In genomic region chr13:27350825-27351224, GRCh38 we compare ENCODE assay signal across 8 cellular contexts.
DNase-seq lines count a peak whose midpoint lies in the region; ATAC-seq, FAIRE-seq and TF ChIP-seq lines count a peak whose summit lies in the region.
"Not testable (repeated sequence)": the region's sequence is repeated elsewhere in the genome, so short reads cannot be mapped to it uniquely, and the experiment has no call there.

No MANE protein-coding gene starts in this region.

- not testable (repeated sequence) for H4K5ac ChIP-seq in IMR-90 (ENCODE audit: low read depth, low read length)

- H3K14ac ChIP-seq in IMR-90 (replicated peaks; ENCODE audit: low read depth, low read length); mesenchymal stem cell (ENCODE audit: low read length in 2 of 2): not testable (repeated sequence)
- H3K14ac ChIP-seq in neuronal stem cell (ENCODE audit: low read length) = peak overlapping the region; percentile 59

- H2BK120ac ChIP-seq in IMR-90 (ENCODE audit: low read depth, low read length); mesenchymal stem cell (ENCODE audit: low read depth, low read length); neuronal stem cell (ENCODE audit: low read depth, low read length): not testable (repeated sequence)

- not testable (repeated sequence) for TF ChIP-seq EP300 in A549 (IDR thresholded peaks at IDR 0.05); K562 (IDR thresholded peaks at IDR 0.05; ENCODE audit: low read length); HepG2 (IDR thresholded peaks at IDR 0.05; ENCODE audit: low read depth in 2 of 2, low read length in 2 of 2); HepG2 (CRISPR knock-in tag; IDR thresholded peaks at IDR 0.05; ENCODE audit: borderline replicate concordance)

- H2BK20ac ChIP-seq in IMR-90 (ENCODE audit: low read depth, low read length) = not testable (repeated sequence)

- not testable (repeated sequence) for BruUV-seq in IMR-90 (replicated peaks; lab: Mats Ljungman, UMichigan); Panc1 (replicated peaks; lab: Mats Ljungman, UMichigan); K562 (replicated peaks; lab: Mats Ljungman, UMichigan); HepG2 (replicated peaks; lab: Mats Ljungman, UMichigan)

- 52% methylated on average over 6 of the region's 6 CpGs for WGBS in A549 (ENCODE audit: missing lambda C conversion rate)
- WGBS in IMR-90 (ENCODE audit: extremely low coverage in 2 of 2, insufficient read length in 1 of 2), 2 experiments = no CpG with 5 or more reads among the region's 6 CpGs
- 19% methylated on average over 6 of the region's 6 CpGs for WGBS in K562 (ENCODE audit: insufficient coverage, low coverage, missing lambda C conversion rate)
- WGBS in HepG2 (ENCODE audit: low lambda C conversion rate) = 64% methylated on average over 6 of the region's 6 CpGs
- 98% methylated on average over 5 of the region's 6 CpGs for whole genome bisulfite sequencing in mesenchymal stem cell
- no CpG with 5 or more reads among the region's 6 CpGs for WGBS in neuronal stem cell (ENCODE audit: extremely low coverage in 2 of 2, insufficient read length in 2 of 2, insufficient replicate concordance in 1 of 2), 2 donors

- H3K79me2 ChIP-seq in K562 (ENCODE audit: control insufficient read depth, insufficient read depth, low read length); HepG2 (ENCODE audit: insufficient read depth, low read length): not testable (repeated sequence)

- TF ChIP-seq CTCF in A549 (IDR thresholded peaks at IDR 0.05); IMR-90 (conservative IDR thresholded peaks at IDR 0.05; ENCODE audit: low read depth, low read length); Panc1 (IDR thresholded peaks at IDR 0.05); WTC11 (IDR thresholded peaks at IDR 0.05); K562 (IDR thresholded peaks at IDR 0.05 in 2 of 3, conservative IDR thresholded peaks at IDR 0.05 in 1 of 3; ENCODE audit: insufficient read depth in 2 of 3, low read depth in 1 of 3, low read length in 3 of 3); HepG2 (CRISPR knock-in tag; IDR thresholded peaks at IDR 0.05): not testable (repeated sequence)

- H2BK12ac ChIP-seq in mesenchymal stem cell (ENCODE audit: low read length in 2 of 2) = peak overlapping the region; percentile 19 to 39
- H2BK12ac ChIP-seq in neuronal stem cell (ENCODE audit: low read length) = not testable (repeated sequence)

- not testable (repeated sequence) for FAIRE-seq in A549 (lab: Jason Lieb, UNC); K562 (lab: Jason Lieb, UNC); HepG2 (lab: Jason Lieb, UNC)

- peaks cover 12% of the 10 kb centered on the region for H3K4me1 Mint-ChIP-seq in WTC11

- not testable (repeated sequence) for H3K9ac ChIP-seq in IMR-90 (ENCODE audit: low read depth, low read length); K562 (ENCODE audit: insufficient read depth in 1 of 2, low read depth in 2 of 2, low read length in 2 of 2); HepG2 (ENCODE audit: insufficient read depth, low read depth, low read length); mesenchymal stem cell (ENCODE audit: low read length); neuronal stem cell (ENCODE audit: low read depth, low read length, poor library complexity)

- H3K27ac Mint-ChIP-seq in WTC11 = not testable (repeated sequence)

- H3K27ac ChIP-seq in A549; IMR-90 (ENCODE audit: insufficient read depth, low read length); K562 (ENCODE audit: extremely low read depth, low read depth, low read length); HepG2 (ENCODE audit: extremely low read length, insufficient read depth, low read length); mesenchymal stem cell (ENCODE audit: low read length, poor library complexity, severe bottlenecking); neuronal stem cell (replicated peaks; ENCODE audit: low read length): not testable (repeated sequence)
- H3K27ac ChIP-seq in Panc1 (ENCODE audit: low read length) = peak overlapping the region; percentile 35; the same call in 1 of the 2 replicates

- intact Hi-C loops in IMR-90 (cut with micrococcal nuclease) (loop anchor here (10.0 kb wide), 1 partner anchor 276 kb away; no protein-coding TSS in a partner anchor), Panc1 (cut with micrococcal nuclease; ENCODE audit: unreplicated experiment) (loop anchor here (5.0 kb wide), 2 partner anchors 74 to 179 kb away; partner anchors contain the start of gene USP12)
- intact Hi-C loops in K562 (cut with micrococcal nuclease); HepG2 (cut with micrococcal nuclease; ENCODE audit: unreplicated experiment): not testable (repeated sequence)

- H2AFZ ChIP-seq in IMR-90 (replicated peaks; ENCODE audit: low read length, poor library complexity); K562 (ENCODE audit: low read depth, low read length); HepG2 (ENCODE audit: low read length); mesenchymal stem cell (ENCODE audit: low read depth, low read length); neuronal stem cell (ENCODE audit: low read length): not testable (repeated sequence)

- not testable (repeated sequence) for H3K56ac ChIP-seq in IMR-90 (ENCODE audit: extremely low read depth, insufficient read depth, low read length)

- ATAC-seq in A549; IMR-90 (ENCODE audit: low read depth); Panc1; WTC11; K562; HepG2: not testable (repeated sequence)

- not testable (repeated sequence) for H2BK5ac ChIP-seq in IMR-90 (ENCODE audit: low read depth, low read length, poor library complexity, severe bottlenecking); mesenchymal stem cell (ENCODE audit: low read depth, low read length, poor library complexity, severe bottlenecking); neuronal stem cell (ENCODE audit: low read length)

- dilution Hi-C loops in IMR-90 (cut with HindIII; ENCODE audit: low sequenced_read_pairs, unreplicated experiment) = not testable (repeated sequence)

- not testable (repeated sequence) for H3K27me3 Mint-ChIP-seq in WTC11 (ENCODE audit: low read depth)

- POLR2A ChIA-PET in A549 (lab: Yijun Ruan, JAX); IMR-90 (lab: Charles Lee; ENCODE audit: unreplicated experiment); Panc1 (lab: Charles Lee); WTC11 (lab: Charles Lee); HepG2 (lab: Yijun Ruan, JAX): not testable (repeated sequence)
- POLR2A ChIA-PET in K562 (lab: Yijun Ruan, JAX) = interaction anchor here (0.6 kb wide), 1 partner anchor 191 kb away, joined by 3 read pairs; no protein-coding TSS in a partner anchor

- H2AK5ac ChIP-seq in IMR-90 (ENCODE audit: low read depth, low read length) = peak overlapping the region; percentile 72; the same call in 1 of the 2 replicates
- not testable (repeated sequence) for H2AK5ac ChIP-seq in mesenchymal stem cell (ENCODE audit: low read length, severe bottlenecking); neuronal stem cell (ENCODE audit: low read depth, low read length)

- not testable (repeated sequence) for H3K36me3 Mint-ChIP-seq in WTC11

- H4K8ac ChIP-seq in IMR-90 (ENCODE audit: low read depth in 2 of 2, low read length in 2 of 2) = peak overlapping the region in 1 of 2 experiments; percentile 80; a peak in 1 of 4 replicates
- H4K8ac ChIP-seq in mesenchymal stem cell (ENCODE audit: low read length); neuronal stem cell (ENCODE audit: low read depth, low read length): not testable (repeated sequence)

- H3K4me1 ChIP-seq in A549; K562 (replicated peaks in 1 of 2; ENCODE audit: control insufficient read depth in 2 of 2, insufficient read depth in 2 of 2, low read length in 2 of 2); mesenchymal stem cell (ENCODE audit: control insufficient read depth, insufficient read depth, low read depth, low read length); neuronal stem cell (ENCODE audit: control insufficient read depth in 2 of 2, insufficient read depth in 1 of 2, low read depth in 1 of 2, low read length in 2 of 2): not testable (repeated sequence)
- H3K4me1 ChIP-seq in IMR-90 (ENCODE audit: control insufficient read depth, insufficient read depth, low read length) = peaks cover 29% of the 10 kb centered on the region
- H3K4me1 ChIP-seq in Panc1 (ENCODE audit: control insufficient read depth, insufficient read depth, low read length) = peaks cover 26% of the 10 kb centered on the region
- H3K4me1 ChIP-seq in HepG2 (ENCODE audit: insufficient read depth, low read length) = peaks cover 24% of the 10 kb centered on the region

- H3K4ac ChIP-seq in IMR-90 (ENCODE audit: low read depth, low read length) = 0 out of 2 replicates have a peak overlapping the region, but pooled peaks have one; percentile 13
- not testable (repeated sequence) for H3K4ac ChIP-seq in mesenchymal stem cell (ENCODE audit: low read depth in 1 of 2, low read length in 2 of 2); neuronal stem cell (ENCODE audit: low read length)

- H3K79me1 ChIP-seq in IMR-90 (ENCODE audit: low read depth in 1 of 2, low read length in 2 of 2); mesenchymal stem cell (replicated peaks; ENCODE audit: low read length, poor library complexity, severe bottlenecking); neuronal stem cell (ENCODE audit: low read depth, low read length): not testable (repeated sequence)

- H3K4me3 Mint-ChIP-seq in WTC11 = not testable (repeated sequence)

- peaks cover 10% of the 10 kb centered on the region; the same call in 1 of the 2 replicates for H3K9me1 ChIP-seq in IMR-90 (ENCODE audit: insufficient read depth, low read length)
- H3K9me1 ChIP-seq in K562 (ENCODE audit: control insufficient read depth, insufficient read depth, low read length) = not testable (repeated sequence)

- not testable (repeated sequence) for H3K27me3 ChIP-seq in IMR-90 (ENCODE audit: control insufficient read depth, insufficient read depth, low read length); Panc1 (ENCODE audit: control insufficient read depth, insufficient read depth, low read length); neuronal stem cell (ENCODE audit: control insufficient read depth in 3 of 3, insufficient read depth in 3 of 3, low read depth in 1 of 3, low read length in 3 of 3)
- H3K27me3 ChIP-seq in K562 (ENCODE audit: control insufficient read depth in 2 of 2, insufficient read depth in 2 of 2, low read length in 2 of 2) = peaks cover 5 to 13% of the 10 kb centered on the region in 2 experiments; a peak in 4 of 5 replicates
- H3K27me3 ChIP-seq in HepG2 (ENCODE audit: control insufficient read depth in 1 of 2, insufficient read depth in 2 of 2, low read length in 2 of 2) = peaks cover 0 to 20% of the 10 kb centered on the region in 2 experiments; a peak in 3 of 5 replicates
- H3K27me3 ChIP-seq in mesenchymal stem cell (ENCODE audit: control insufficient read depth in 1 of 2, insufficient read depth in 1 of 2, low read length in 2 of 2) = peaks cover 25 to 31% of the 10 kb centered on the region in 2 experiments

- in situ Hi-C loops in IMR-90 (cut with MboI; ENCODE audit: low sequenced_read_pairs) = loop anchor here (10.0 kb wide), 1 partner anchor 166 kb away; no protein-coding TSS in a partner anchor
- in situ Hi-C loops in Panc1 (cut with HindIII; ENCODE audit: low pct_unique_long_range_greater_than_20kb, low sequenced_read_pairs); K562 (cut with MboI); HepG2 (cut with HindIII; ENCODE audit: extremely low pct_ligation_motif_present, low pct_unique_long_range_greater_than_20kb): not testable (repeated sequence)

- H2BK15ac ChIP-seq in IMR-90 (ENCODE audit: low read depth, low read length) = peak overlapping the region; percentile 83; the same call in 1 of the 3 replicates
- not testable (repeated sequence) for H2BK15ac ChIP-seq in mesenchymal stem cell (ENCODE audit: low read depth, poor library complexity, severe bottlenecking); neuronal stem cell (ENCODE audit: low read length)

- not testable (repeated sequence) for H3K23ac ChIP-seq in IMR-90 (ENCODE audit: low read depth, low read length); mesenchymal stem cell (ENCODE audit: low read length in 2 of 2); neuronal stem cell (ENCODE audit: low read depth, low read length, poor library complexity)

- H2AK9ac ChIP-seq in IMR-90 (replicated peaks; ENCODE audit: low read depth, low read length, poor library complexity) = not testable (repeated sequence)

- peaks cover 10% of the 10 kb centered on the region for H3K9me3 Mint-ChIP-seq in WTC11

- H4K91ac ChIP-seq in IMR-90 (ENCODE audit: insufficient read depth, low read depth, low read length); mesenchymal stem cell (ENCODE audit: low read length); neuronal stem cell (ENCODE audit: low read depth, low read length, poor library complexity): not testable (repeated sequence)

- not testable (repeated sequence) for TF ChIP-seq RAD21 in A549 (conservative IDR thresholded peaks at IDR 0.05 in 1 of 2, IDR thresholded peaks at IDR 0.05 in 1 of 2); IMR-90 (IDR thresholded peaks at IDR 0.05; ENCODE audit: low read length); K562 (CRISPR knock-in tag; conservative IDR thresholded peaks at IDR 0.05 in 1 of 2, IDR thresholded peaks at IDR 0.05 in 1 of 2); HepG2 (CRISPR knock-in tag; IDR thresholded peaks at IDR 0.05)

- CTCF ChIA-PET in A549 (lab: Yijun Ruan, JAX) (interaction anchor here (1.8 to 8.0 kb wide), 3 partner anchors 11 to 365 kb away, joined by 9 to 95 read pairs (median 33); no protein-coding TSS in a partner anchor), IMR-90 (lab: Yijun Ruan, JAX) (interaction anchor here (6.5 kb wide), 1 partner anchor 365 kb away, joined by 28 read pairs; no protein-coding TSS in a partner anchor), WTC11 (lab: Charles Lee) (interaction anchor here (1.2 to 5.2 kb wide), 3 partner anchors 8 to 11 kb away, joined by 3 to 49 read pairs (median 9); no protein-coding TSS in a partner anchor)
- CTCF ChIA-PET in Panc1 (lab: Charles Lee); K562 (lab: Yijun Ruan, JAX; ENCODE audit: low intra/inter-chr PET ratio); HepG2 (lab: Yijun Ruan, JAX; ENCODE audit: low intra/inter-chr PET ratio, low total read pairs): not testable (repeated sequence)

- H3K9me3 ChIP-seq in A549; IMR-90 (ENCODE audit: control insufficient read depth, insufficient read depth, low read length); Panc1 (ENCODE audit: control insufficient read depth, insufficient read depth, low read depth, low read length); K562 (replicated peaks; ENCODE audit: control insufficient read depth, insufficient read depth, low read depth, low read length); HepG2 (ENCODE audit: low read length); mesenchymal stem cell (ENCODE audit: control insufficient read depth, low read length); neuronal stem cell (replicated peaks in 1 of 2; ENCODE audit: control insufficient read depth in 2 of 2, insufficient read depth in 1 of 2, low read depth in 1 of 2, low read length in 2 of 2): not testable (repeated sequence)

- TF ChIP-seq POLR2A in A549 (IDR thresholded peaks at IDR 0.05; ENCODE audit: low read length); IMR-90 (IDR thresholded peaks at IDR 0.05; ENCODE audit: low read depth, low read length); K562 (conservative IDR thresholded peaks at IDR 0.05); HepG2 (IDR thresholded peaks at IDR 0.05; ENCODE audit: insufficient read depth in 1 of 2, low read depth in 2 of 2, low read length in 2 of 2): not testable (repeated sequence)

- H4K20me1 ChIP-seq in IMR-90 (ENCODE audit: insufficient read depth, low read length); K562 (replicated peaks; ENCODE audit: control insufficient read depth, insufficient read depth, low read length); HepG2 (ENCODE audit: insufficient read depth, low read length): not testable (repeated sequence)

- not testable (repeated sequence) for H3K4me2 ChIP-seq in A549; IMR-90 (ENCODE audit: low read depth, low read length); K562 (ENCODE audit: insufficient read depth, low read length); HepG2 (ENCODE audit: low read depth, low read length); mesenchymal stem cell (ENCODE audit: low read length, poor library complexity, severe bottlenecking); neuronal stem cell (ENCODE audit: insufficient read depth, low read length, poor library complexity, severe bottlenecking)

- H3K18ac ChIP-seq in IMR-90 (ENCODE audit: low read depth, low read length); neuronal stem cell (ENCODE audit: low read length): not testable (repeated sequence)
- peak overlapping the region; percentile 33 to 34 for H3K18ac ChIP-seq in mesenchymal stem cell (ENCODE audit: low read depth in 1 of 2, low read length in 2 of 2)

- not testable (repeated sequence) for H3K4me3 ChIP-seq in A549; IMR-90 (ENCODE audit: insufficient read depth, low read depth, low read length); Panc1 (ENCODE audit: low read depth in 2 of 2, low read length in 2 of 2); K562; HepG2 (replicated peaks in 1 of 3; ENCODE audit: insufficient read depth in 1 of 3, low read depth in 2 of 3, low read length in 3 of 3); mesenchymal stem cell (ENCODE audit: insufficient read depth in 1 of 2, low read depth in 1 of 2, low read length in 2 of 2); neuronal stem cell (ENCODE audit: low read length in 2 of 2)

- not testable (repeated sequence) for DNase-seq in A549 (ENCODE audit: low read depth in 1 of 2, low spot score in 1 of 2); IMR-90; Panc1 (ENCODE audit: low read depth, low spot score); WTC11 (ENCODE audit: low spot score); K562 (ENCODE audit: extremely low read depth in 1 of 4, low spot score in 3 of 4); HepG2 (ENCODE audit: low spot score); mesenchymal stem cell; neuronal stem cell (ENCODE audit: low spot score)

- H3K36me3 ChIP-seq in IMR-90 (ENCODE audit: control insufficient read depth, insufficient read depth, low read length); Panc1 (ENCODE audit: control insufficient read depth, insufficient read depth, low read length); K562 (ENCODE audit: control insufficient read depth, insufficient read depth, low read length); HepG2 (replicated peaks in 1 of 2; ENCODE audit: control insufficient read depth in 1 of 2, insufficient read depth in 2 of 2, low read length in 2 of 2); mesenchymal stem cell (ENCODE audit: control insufficient read depth in 1 of 2, insufficient read depth in 2 of 2, low read depth in 1 of 2, low read length in 2 of 2); neuronal stem cell (replicated peaks in 1 of 2; ENCODE audit: control insufficient read depth in 2 of 2, insufficient read depth in 2 of 2, low read length in 2 of 2): not testable (repeated sequence)
